In the genomic region with DNA sequence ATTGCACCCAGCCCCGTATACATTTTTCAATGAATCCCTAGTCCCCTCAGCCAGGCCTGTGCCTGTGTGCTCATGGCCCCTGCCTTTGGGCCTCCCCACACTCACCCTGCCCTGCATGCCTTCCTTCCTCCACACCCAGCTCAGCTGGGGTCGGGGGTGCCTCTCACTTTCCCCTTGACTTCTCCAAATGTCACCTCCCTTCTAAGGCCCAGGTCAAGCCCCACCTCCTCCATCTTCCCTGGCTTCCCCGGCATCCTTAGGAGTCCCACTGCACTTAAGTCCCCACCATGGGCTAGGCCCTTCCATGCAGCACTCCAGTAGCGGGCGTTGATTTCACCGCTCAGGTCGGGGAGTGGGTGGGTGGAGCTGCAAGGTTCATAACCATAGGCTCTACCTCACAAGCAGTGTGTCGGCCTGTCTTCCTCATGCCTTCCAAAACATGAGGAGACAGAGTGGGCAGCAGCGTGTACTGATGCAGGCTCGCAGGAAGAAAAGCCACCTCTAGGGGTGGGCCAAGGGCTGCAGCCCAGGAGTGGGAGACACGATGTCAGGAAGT, we compare ENCODE assay signal across 10 cellular contexts. TPM values are rescaled to one million over a fixed set of nuclear protein-coding genes. Genes with fewer than 3 reads are reported as not detected.
DNase-seq lines count a peak whose midpoint lies in the region; ATAC-seq, FAIRE-seq and TF ChIP-seq lines count a peak whose summit lies in the region.
"Had no signal": no experiment of that assay in that cellular context is flagged by ENCODE, and none has a peak within 500 bp of the region (broad histone marks: within the 10 kb centered on the region; RNA-seq: fewer than 3 reads in every experiment).

No MANE protein-coding gene starts in this region.

- no peaks in the 10 kb centered on the region for H3K27me3 Mint-ChIP-seq in activated CD4-positive, alpha-beta T cell treated with anti-CD3 and anti-CD28 coated beads, Interleukin-2, amount 10 ng/mL, durations not matched to agents 7 days and 5 days
- no peaks in the 10 kb centered on the region for H3K27me3 Mint-ChIP-seq in activated T-helper 17 cell treated with anti-CD3 and anti-CD28 coated beads, Interleukin-2, amount 50 U/mL, for 72 hours

- no peaks in the 10 kb centered on the region for H4K20me1 ChIP-seq in HepG2 (ENCODE audit: insufficient read depth, low read length)

- 73% methylated on average over 11 of the region's 11 CpGs for WGBS in HepG2 (ENCODE audit: low lambda C conversion rate)
- 80 to 86% methylated on average over 11 of the region's 11 CpGs for WGBS in thyroid gland, 2 donors

- in situ Hi-C loops in HepG2 (cut with HindIII; ENCODE audit: extremely low pct_ligation_motif_present, low pct_unique_long_range_greater_than_20kb) (no loop called here), brain microvascular endothelial cell (cut with HindIII; ENCODE audit: low pct_ligation_motif_present, low sequenced_read_pairs) (no loop called here)

- H3K9me3 ChIP-seq in HepG2 (ENCODE audit: low read length): no peaks in the 10 kb centered on the region
- H3K9me3 ChIP-seq in thyroid gland: no peaks in the 10 kb centered on the region
- H3K9me3 ChIP-seq: HAP-1 had no signal

- no peak for TF ChIP-seq POLR2A in HepG2 (IDR thresholded peaks at IDR 0.05; ENCODE audit: insufficient read depth in 1 of 2, low read depth in 2 of 2, low read length in 2 of 2)
- no peak for TF ChIP-seq POLR2A in thyroid gland (IDR thresholded peaks at IDR 0.05)

- no peak for FAIRE-seq in HepG2 (lab: Jason Lieb, UNC)

- H3K36me3 Mint-ChIP-seq in activated CD4-positive, alpha-beta T cell treated with anti-CD3 and anti-CD28 coated beads, Interleukin-2, amount 10 ng/mL, durations not matched to agents 7 days and 5 days (ENCODE audit: low read depth): peaks cover 32% of the 10 kb centered on the region
- peaks cover 61% of the 10 kb centered on the region for H3K36me3 Mint-ChIP-seq in activated T-helper 17 cell treated with anti-CD3 and anti-CD28 coated beads, Interleukin-2, amount 50 U/mL, for 72 hours (ENCODE audit: low read depth)

- CTCF ChIA-PET in activated CD4-positive, alpha-beta T cell treated with anti-CD3 and anti-CD28 coated beads, Interleukin-2, amount 10 ng/mL, durations not matched to agents 7 days and 5 days (lab: Charles Lee): interaction anchor here (0.6 to 4.9 kb wide), 11 partner anchors 8 to 82 kb away, joined by 3 to 27 read pairs (median 4); no protein-coding TSS in a partner anchor
- CTCF ChIA-PET in HepG2 (lab: Yijun Ruan, JAX; ENCODE audit: low intra/inter-chr PET ratio, low total read pairs): no interaction called here

- H3K27me3 ChIP-seq in HepG2 (ENCODE audit: control insufficient read depth in 1 of 2, insufficient read depth in 2 of 2, low read length in 2 of 2): no peaks in the 10 kb centered on the region
- no peaks in the 10 kb centered on the region for H3K27me3 ChIP-seq in thyroid gland
- no peaks in the 10 kb centered on the region for H3K27me3 ChIP-seq in brain microvascular endothelial cell (replicated peaks)

- intact Hi-C loops in HepG2 (cut with micrococcal nuclease; ENCODE audit: unreplicated experiment) (no loop called here), thyroid gland (cut with DNase I) (no loop called here)

- DNase-seq in activated CD4-positive, alpha-beta T cell treated with anti-CD3 and anti-CD28 coated beads, Interleukin-2, amount 10 ng/mL, durations not matched to agents 7 days and 5 days: peak; percentile 25
- no peak for DNase-seq in activated CD4-positive, alpha-beta T cell treated with anti-CD3 and anti-CD28 coated beads for 1 hour
- DNase-seq in HepG2 (ENCODE audit: low spot score): no peak
- DNase-seq in thyroid gland: no peak
- no peak for DNase-seq in brain microvascular endothelial cell
- DNase-seq in NCI-H1092 (lab: John Stamatoyannopoulos, UW): no peak
- DNase-seq: NCI-H774 had no signal

- no peak overlapping the region for H2AFZ ChIP-seq in HepG2 (ENCODE audit: low read length)

- TF ChIP-seq EP300 in HepG2 (IDR thresholded peaks at IDR 0.05; ENCODE audit: low read depth in 2 of 2, low read length in 2 of 2) (no peak), HepG2 (CRISPR knock-in tag; IDR thresholded peaks at IDR 0.05; ENCODE audit: borderline replicate concordance) (no peak)

- TF ChIP-seq RAD21 in HepG2 (CRISPR knock-in tag; IDR thresholded peaks at IDR 0.05): no peak

- POLR2A ChIA-PET in activated CD4-positive, alpha-beta T cell treated with anti-CD3 and anti-CD28 coated beads, Interleukin-2, amount 10 ng/mL, durations not matched to agents 7 days and 5 days (lab: Charles Lee): interaction anchor here (1.1 kb wide), 1 partner anchor 20 kb away, joined by 3 read pairs; no protein-coding TSS in a partner anchor
- POLR2A ChIA-PET in HepG2 (lab: Yijun Ruan, JAX): no interaction called here

- H3K79me2 ChIP-seq in HepG2 (ENCODE audit: insufficient read depth, low read length): no peaks in the 10 kb centered on the region

- peak overlapping the region; percentile 92 for H3K27ac Mint-ChIP-seq in activated CD4-positive, alpha-beta T cell treated with anti-CD3 and anti-CD28 coated beads, Interleukin-2, amount 10 ng/mL, durations not matched to agents 7 days and 5 days
- no peak overlapping the region for H3K27ac Mint-ChIP-seq in activated T-helper 17 cell treated with anti-CD3 and anti-CD28 coated beads, Interleukin-2, amount 50 U/mL, for 72 hours

- no peak overlapping the region for H3K9ac ChIP-seq in HepG2 (ENCODE audit: insufficient read depth, low read depth, low read length)

- H3K9me3 Mint-ChIP-seq in activated CD4-positive, alpha-beta T cell treated with anti-CD3 and anti-CD28 coated beads, Interleukin-2, amount 10 ng/mL, durations not matched to agents 7 days and 5 days: no peaks in the 10 kb centered on the region
- H3K9me3 Mint-ChIP-seq in activated T-helper 17 cell treated with anti-CD3 and anti-CD28 coated beads, Interleukin-2, amount 50 U/mL, for 72 hours: no peaks in the 10 kb centered on the region

- H3K4me1 ChIP-seq in HepG2 (ENCODE audit: insufficient read depth, low read length) (0 out of 2 replicates have a peak, but pooled peaks cover 5% of the 10 kb centered on the region), thyroid gland (peaks cover 31 to 39% of the 10 kb centered on the region in 2 donors)
- H3K4me1 ChIP-seq: HAP-1 had no signal

- H3K4me1 Mint-ChIP-seq in activated CD4-positive, alpha-beta T cell treated with anti-CD3 and anti-CD28 coated beads, Interleukin-2, amount 10 ng/mL, durations not matched to agents 7 days and 5 days: peaks cover 58% of the 10 kb centered on the region
- H3K4me1 Mint-ChIP-seq in activated T-helper 17 cell treated with anti-CD3 and anti-CD28 coated beads, Interleukin-2, amount 50 U/mL, for 72 hours: peaks cover 26% of the 10 kb centered on the region

- TF ChIP-seq CTCF in HepG2 (CRISPR knock-in tag; IDR thresholded peaks at IDR 0.05) (no peak), thyroid gland (IDR thresholded peaks at IDR 0.05) (no peak), brain microvascular endothelial cell (IDR thresholded peaks at IDR 0.05; ENCODE audit: low read depth, low read length, missing control alignments) (no peak)

- ATAC-seq in activated T-helper 17 cell treated with anti-CD3 and anti-CD28 coated beads, Interleukin-2, amount 50 U/mL, for 72 hours (replicated peaks): no peak
- peak; percentile 8; the same call in 1 of the 3 replicates for ATAC-seq in HepG2
- ATAC-seq in GM18868 (IDR thresholded peaks at IDR 0.05; ENCODE audit: unreplicated experiment): no peak

- H3K4me3 ChIP-seq in HepG2 (replicated peaks in 1 of 3; ENCODE audit: insufficient read depth in 1 of 3, low read depth in 2 of 3, low read length in 3 of 3) (no peak overlapping the region), thyroid gland (replicated peaks in 1 of 3) (no peak overlapping the region), brain microvascular endothelial cell (ENCODE audit: low read depth, low read length) (no peak overlapping the region)
- H3K4me3 ChIP-seq: HAP-1 had no signal

- H3K27ac ChIP-seq in HepG2 (ENCODE audit: extremely low read length, insufficient read depth, low read length) (no peak overlapping the region), thyroid gland (peak overlapping the region in 2 of 3 donors; percentile 73 to 82), brain microvascular endothelial cell (no peak overlapping the region)

- BruUV-seq in HepG2 (replicated peaks; lab: Mats Ljungman, UMichigan): no TSS peak

- no peak overlapping the region for H3K4me2 ChIP-seq in HepG2 (ENCODE audit: low read depth, low read length)

- H3K36me3 ChIP-seq in HepG2 (replicated peaks in 1 of 2; ENCODE audit: control insufficient read depth in 1 of 2, insufficient read depth in 2 of 2, low read length in 2 of 2): no peaks in the 10 kb centered on the region
- H3K36me3 ChIP-seq in thyroid gland: peaks cover under 1 to 2% of the 10 kb centered on the region in 2 donors
- no peaks in the 10 kb centered on the region for H3K36me3 ChIP-seq in brain microvascular endothelial cell (replicated peaks)
- H3K36me3 ChIP-seq: HAP-1 had no signal

- H3K4me3 Mint-ChIP-seq in activated CD4-positive, alpha-beta T cell treated with anti-CD3 and anti-CD28 coated beads, Interleukin-2, amount 10 ng/mL, durations not matched to agents 7 days and 5 days: peak overlapping the region; percentile 60
- peak overlapping the region; percentile 77 for H3K4me3 Mint-ChIP-seq in activated T-helper 17 cell treated with anti-CD3 and anti-CD28 coated beads, Interleukin-2, amount 50 U/mL, for 72 hours

RNA-seq across cellular contexts. Expression of a gene that starts 47.7 kb away (rescaled TPM):
- 10 to 100 TPM; 55.9 to 62.3 TPM for total RNA-seq in activated CD4-positive, alpha-beta T cell treated with anti-CD3 and anti-CD28 coated beads, Interleukin-2, amount 10 ng/mL, durations not matched to agents 7 days and 5 days
- 10 to 100 TPM; 55.2 to 64.6 TPM for total RNA-seq in activated T-helper 17 cell treated with anti-CD3 and anti-CD28 coated beads, Interleukin-2, amount 50 U/mL, for 72 hours
- total RNA-seq in HepG2 (2016; rRNA removed; fragmentation: Illumina TruSeq; extraction: Trizol) (29.1 and 39.4 TPM in 2 replicates), thyroid gland (10 to 100 TPM; 17.3 to 40.9 (median 18.8) TPM)
- 5.8 and 6.2 TPM in 2 replicates for total RNA-seq in HepG2 (2016; cell fraction: cytosol; rRNA removed; fragmentation: Illumina TruSeq; extraction: Trizol; ENCODE audit: low read depth)
- 31.7 and 35.2 TPM in 2 replicates for total RNA-seq in HepG2 (2016; cell fraction: insoluble cytoplasmic fraction; rRNA removed; fragmentation: Illumina TruSeq; extraction: Trizol)
- total RNA-seq in HepG2 (2016; cell fraction: membrane; rRNA removed; fragmentation: Illumina TruSeq; extraction: Trizol): 15.9 and 18.0 TPM in 2 replicates
- total RNA-seq in HepG2 (2016; cell fraction: nucleus; rRNA removed; fragmentation: Illumina TruSeq; extraction: Trizol): 35.9 and 36.0 TPM in 2 replicates
- 14.7 and 16.4 TPM in 2 replicates for polyA plus RNA-seq in HepG2 (2011; rRNA removed)
- 10.1 and 10.9 TPM in 2 replicates for polyA plus RNA-seq in HepG2 (2011; cell fraction: cytosol; rRNA removed)
- polyA plus RNA-seq in HepG2 (2011; cell fraction: nucleus; rRNA removed): 45.7 and 53.5 TPM in 2 replicates
- polyA plus RNA-seq in HepG2 (2012): 25.9 and 28.5 TPM in 2 replicates
- 4.3 and 5.0 TPM in 2 replicates for polyA plus RNA-seq in HepG2 (2016; cell fraction: cytosol; fragmentation: Illumina TruSeq; extraction: Trizol; ENCODE audit: low read depth)
- polyA plus RNA-seq in HepG2 (2016; cell fraction: insoluble cytoplasmic fraction; fragmentation: Illumina TruSeq; extraction: Trizol; ENCODE audit: low read depth): 43.9 and 48.4 TPM in 2 replicates
- 10.6 and 11.7 TPM in 2 replicates for polyA plus RNA-seq in HepG2 (2016; cell fraction: membrane; fragmentation: Illumina TruSeq; extraction: Trizol; ENCODE audit: low read depth)
- polyA plus RNA-seq in HepG2 (2016; cell fraction: nucleus; fragmentation: Illumina TruSeq; extraction: Trizol; ENCODE audit: insufficient read depth, low read depth): 105 and 111 TPM in 2 replicates
- 11.0 and 59.1 TPM in 2 replicates for polyA minus RNA-seq in HepG2 (2011; rRNA and poly(A)+ RNA removed; ENCODE audit: low replicate concordance)
- 17.0 and 17.9 TPM in 2 replicates for polyA minus RNA-seq in HepG2 (2011; cell fraction: cytosol; rRNA and poly(A)+ RNA removed)
- 33.1 and 38.8 TPM in 2 replicates for polyA minus RNA-seq in HepG2 (2011; cell fraction: nucleus; rRNA and poly(A)+ RNA removed)

Comparison
In these comparisons a context has a peak if more than half of its experiments do, and no peak if none do; other contexts are left out.
1. H3K27ac ChIP-seq: peak in thyroid gland (2 of 3); none in HepG2 (single experiment) and brain microvascular endothelial cell (single experiment).